In the genomic region with DNA sequence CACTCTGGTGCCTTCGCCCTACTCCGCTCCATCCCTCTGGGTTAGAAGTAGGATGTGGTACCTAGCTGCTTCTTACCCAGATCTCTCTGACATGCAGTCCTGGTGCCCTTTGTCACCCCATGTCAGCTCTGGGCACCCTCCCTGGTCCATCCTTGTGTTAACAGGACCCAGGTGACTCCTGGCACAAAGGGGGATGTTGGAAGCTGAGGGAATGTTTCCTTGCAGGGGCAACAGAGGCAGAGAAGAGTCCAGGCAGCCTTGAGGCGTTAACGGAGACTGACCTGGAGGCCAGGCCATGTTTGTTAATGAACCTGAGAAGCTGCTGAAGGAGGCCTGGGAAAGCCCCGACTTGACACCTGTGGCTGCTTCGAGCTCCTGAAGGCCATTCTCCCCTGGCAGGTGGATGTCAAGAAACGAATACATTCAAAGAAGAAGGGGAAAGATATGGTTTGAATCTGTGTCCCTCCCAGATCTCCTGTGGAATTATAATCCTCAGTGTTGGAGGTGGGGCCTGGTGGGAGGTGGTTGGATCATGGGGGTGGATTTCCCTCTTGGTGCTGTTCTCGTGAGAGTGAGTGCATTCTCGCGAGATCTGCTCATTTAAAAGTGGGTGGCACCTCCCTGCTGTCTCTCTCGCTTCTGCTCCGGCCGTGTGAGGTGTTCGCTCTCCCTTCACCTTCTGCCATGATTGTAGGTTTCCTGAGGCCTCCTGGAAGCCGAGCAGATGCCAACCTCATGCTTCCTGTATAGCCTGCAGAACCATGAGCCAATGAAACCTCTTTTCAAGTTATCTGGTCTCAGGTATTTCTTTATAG, we compare ENCODE assay signal across 28 cellular contexts. TPM values are rescaled to one million over a fixed set of nuclear protein-coding genes. Genes with fewer than 3 reads are reported as not detected.
DNase-seq lines count a peak whose midpoint lies in the region; ATAC-seq and TF ChIP-seq lines count a peak whose summit lies in the region.
"Had no signal": no experiment of that assay in that cellular context is flagged by ENCODE, and none has a peak within 500 bp of the region (broad histone marks: within the 10 kb centered on the region; RNA-seq: fewer than 3 reads in every experiment).

No MANE protein-coding gene starts in this region.

- no peaks in the 10 kb centered on the region for H3K9me3 ChIP-seq in spleen
- H3K9me3 ChIP-seq in CD4-positive, alpha-beta T cell (ENCODE audit: control insufficient read depth, low read length), result no peaks in the 10 kb centered on the region
- H3K9me3 ChIP-seq: BLaER1 treated with 17β-estradiol and CSF1 and Interleukin-3, amounts not matched to agents 10 nM and 100 nM; Peyer's patch; SK-N-SH had no signal

- H3K27ac Mint-ChIP-seq in chondrocyte (ENCODE audit: unreplicated experiment), result no peak overlapping the region
- H3K27ac Mint-ChIP-seq in nephron, result peak overlapping the region in 2 of 3 experiments; percentile 49 to 75
- H3K27ac Mint-ChIP-seq in CD4-positive, alpha-beta T cell, result no peak overlapping the region
- no peak overlapping the region for H3K27ac Mint-ChIP-seq in activated CD4-positive, alpha-beta memory T cell treated with anti-CD3 and anti-CD28 coated beads for 36 hours
- H3K27ac Mint-ChIP-seq: CD4-positive, alpha-beta memory T cell had no signal

- H3K4me1 ChIP-seq in spleen, result no peaks in the 10 kb centered on the region
- H3K4me1 ChIP-seq: Peyer's patch had no signal

- intact Hi-C loops in cardiac septum (cut with DNase I) (no loop called here), left ventricle myocardium superior (cut with micrococcal nuclease) (no loop called here), spleen (cut with DNase I; ENCODE audit: low total_unique reads) (no loop called here)
- intact Hi-C loops in CD4-positive, alpha-beta T cell (cut with DNase I, micrococcal nuclease), result no loop called here
- intact Hi-C loops in activated CD4-positive, alpha-beta memory T cell treated with anti-CD3 and anti-CD28 coated beads for 36 hours (cut with micrococcal nuclease), result no loop called here

- WGBS in spleen, 5 donors, result 79 to 90% (median 83%) methylated on average over 15 of the region's 15 CpGs

- CTCF ChIA-PET in CD4-positive, alpha-beta T cell (lab: Charles Lee), result interaction anchor here (1.0 kb wide), 1 partner anchor 12 kb away, joined by 3 read pairs; no protein-coding TSS in a partner anchor
- CTCF ChIA-PET in activated CD4-positive, alpha-beta memory T cell treated with anti-CD3 and anti-CD28 coated beads for 36 hours (lab: Charles Lee), result interaction anchor here (1.3 kb wide), 1 partner anchor 433 kb away, joined by 3 read pairs; no protein-coding TSS in a partner anchor

- H3K9me3 Mint-ChIP-seq in chondrocyte (ENCODE audit: low read depth) (no peaks in the 10 kb centered on the region), nephron (no peaks in the 10 kb centered on the region)
- no peaks in the 10 kb centered on the region for H3K9me3 Mint-ChIP-seq in CD4-positive, alpha-beta T cell
- no peaks in the 10 kb centered on the region for H3K9me3 Mint-ChIP-seq in activated CD4-positive, alpha-beta memory T cell treated with anti-CD3 and anti-CD28 coated beads for 36 hours
- H3K9me3 Mint-ChIP-seq: CD4-positive, alpha-beta memory T cell; H9 had no signal

- POLR2A ChIA-PET in CD4-positive, alpha-beta T cell (lab: Charles Lee), result no interaction called here
- POLR2A ChIA-PET in activated CD4-positive, alpha-beta memory T cell treated with anti-CD3 and anti-CD28 coated beads for 36 hours (lab: Charles Lee), result no interaction called here

- DNase-seq in cardiac septum (ENCODE audit: low spot score), result peak; percentile 74
- no peak for DNase-seq in left ventricle myocardium superior
- DNase-seq in chondrocyte (ENCODE audit: low spot score), result peak; percentile 46
- DNase-seq in spleen, result peak; percentile 45
- no peak for DNase-seq in CD4-positive, alpha-beta T cell
- DNase-seq in activated CD4-positive, alpha-beta memory T cell treated with anti-CD3 and anti-CD28 coated beads for 36 hours, result no peak
- DNase-seq: AML-193; CD4-positive, alpha-beta memory T cell; COR-L47; DMS53; GM23248; H9; IMR-90; NCI-H1092; NCI-H1417 treated with DMSO at 0.1 percent for 48 hours; NCI-H1694 treated with DMSO at 0.1 percent for 48 hours; NCI-H2081; NCI-H2227 treated with DMSO at 0.1 percent for 48 hours; NCI-H526 treated with DMSO at 0.1 percent for 48 hours; OCI-M1; SK-N-SH had no signal

- H3K36me3 ChIP-seq in spleen, result no peaks in the 10 kb centered on the region
- H3K36me3 ChIP-seq: BLaER1 treated with 17β-estradiol and CSF1 and Interleukin-3, amounts not matched to agents 10 nM and 100 nM; Peyer's patch had no signal

- ATAC-seq in left ventricle myocardium superior, result no peak
- ATAC-seq in CD4-positive, alpha-beta T cell (ENCODE audit: poor library complexity), result no peak
- no peak for ATAC-seq in HG03196 (IDR thresholded peaks at IDR 0.05; ENCODE audit: unreplicated experiment)

- H3K4me3 Mint-ChIP-seq in chondrocyte (ENCODE audit: unreplicated experiment), result no peak overlapping the region
- H3K4me3 Mint-ChIP-seq in nephron, result no peak overlapping the region
- no peak overlapping the region for H3K4me3 Mint-ChIP-seq in CD4-positive, alpha-beta T cell
- no peak overlapping the region for H3K4me3 Mint-ChIP-seq in activated CD4-positive, alpha-beta memory T cell treated with anti-CD3 and anti-CD28 coated beads for 36 hours
- H3K4me3 Mint-ChIP-seq: CD4-positive, alpha-beta memory T cell; H9 had no signal

- no peak for TF ChIP-seq POLR2A in spleen (IDR thresholded peaks at IDR 0.05)

- H3K36me3 Mint-ChIP-seq in chondrocyte (ENCODE audit: low read depth), result peaks cover 2% of the 10 kb centered on the region
- H3K36me3 Mint-ChIP-seq in nephron (ENCODE audit: low read depth), result no peaks in the 10 kb centered on the region
- H3K36me3 Mint-ChIP-seq in CD4-positive, alpha-beta T cell (ENCODE audit: low read depth), result no peaks in the 10 kb centered on the region
- no peaks in the 10 kb centered on the region for H3K36me3 Mint-ChIP-seq in activated CD4-positive, alpha-beta memory T cell treated with anti-CD3 and anti-CD28 coated beads for 36 hours
- H3K36me3 Mint-ChIP-seq: CD4-positive, alpha-beta memory T cell had no signal

- peaks cover 33% of the 10 kb centered on the region for H3K27me3 Mint-ChIP-seq in chondrocyte (ENCODE audit: low read depth)
- peaks cover 13% of the 10 kb centered on the region for H3K27me3 Mint-ChIP-seq in nephron (ENCODE audit: low read depth)
- no peaks in the 10 kb centered on the region for H3K27me3 Mint-ChIP-seq in CD4-positive, alpha-beta T cell
- H3K27me3 Mint-ChIP-seq in activated CD4-positive, alpha-beta memory T cell treated with anti-CD3 and anti-CD28 coated beads for 36 hours, result peaks cover 3% of the 10 kb centered on the region

- TF ChIP-seq CTCF in chondrocyte (IDR thresholded peaks at IDR 0.05) (no peak), nephron (IDR thresholded peaks at IDR 0.05; ENCODE audit: unreplicated experiment in 3 of 3) (no peak), spleen (IDR thresholded peaks at IDR 0.05 in 8 of 11, conservative IDR thresholded peaks at IDR 0.05 in 3 of 11) (no peak)
- no peak for TF ChIP-seq CTCF in CD4-positive, alpha-beta T cell (IDR thresholded peaks at IDR 0.05)

- H3K27me3 ChIP-seq in spleen (replicated peaks in 1 of 7), result peaks cover 0 to 8% (median 0%) of the 10 kb centered on the region in 7 donors
- no peaks in the 10 kb centered on the region for H3K27me3 ChIP-seq in CD4-positive, alpha-beta T cell (ENCODE audit: control insufficient read depth, insufficient read depth, low read length)
- H3K27me3 ChIP-seq: BLaER1 treated with 17β-estradiol and CSF1 and Interleukin-3, amounts not matched to agents 10 nM and 100 nM; Peyer's patch had no signal

- no peaks in the 10 kb centered on the region for H3K4me1 Mint-ChIP-seq in chondrocyte (ENCODE audit: low read depth)
- H3K4me1 Mint-ChIP-seq in nephron, result peaks cover 21% of the 10 kb centered on the region
- no peaks in the 10 kb centered on the region for H3K4me1 Mint-ChIP-seq in CD4-positive, alpha-beta T cell (ENCODE audit: low read depth)
- no peaks in the 10 kb centered on the region for H3K4me1 Mint-ChIP-seq in activated CD4-positive, alpha-beta memory T cell treated with anti-CD3 and anti-CD28 coated beads for 36 hours (ENCODE audit: low read depth)
- H3K4me1 Mint-ChIP-seq: CD4-positive, alpha-beta memory T cell had no signal

- H3K4me3 ChIP-seq in spleen, result no peak overlapping the region
- H3K4me3 ChIP-seq: BLaER1 treated with 17β-estradiol and CSF1 and Interleukin-3, amounts not matched to agents 10 nM and 100 nM; GM23248; Peyer's patch had no signal

- no peak overlapping the region for H3K27ac ChIP-seq in spleen
- no peak overlapping the region for H3K27ac ChIP-seq in CD4-positive, alpha-beta T cell (ENCODE audit: low read depth, low read length)
- H3K27ac ChIP-seq: BLaER1 treated with 17β-estradiol and CSF1 and Interleukin-3, amounts not matched to agents 10 nM and 100 nM; GM23248; KMS-11; Peyer's patch had no signal

RNA-seq across cellular contexts. Expression of a gene that starts 31.4 kb away (rescaled TPM):
- total RNA-seq in cardiac septum, result 0.30 TPM
- 7.2 TPM for total RNA-seq in left ventricle myocardium superior
- total RNA-seq in chondrocyte, result not detected in 3 replicates
- total RNA-seq in spleen, result under 1 TPM in 1 of 7 donors, not detected in 6; 0.93 TPM
- polyA plus RNA-seq in spleen, result 1 to 10 TPM in 1 of 3 donors, under 1 TPM in 2; 0.10 to 2.2 (median 0.76) TPM
- total RNA-seq in CD4-positive, alpha-beta T cell, result under 1 TPM in 1 of 2 experiments, not detected in 1; 0.34 TPM
- under 1 TPM in 1 of 2 experiments, not detected in 1; 0.22 TPM for total RNA-seq in activated CD4-positive, alpha-beta memory T cell treated with anti-CD3 and anti-CD28 coated beads for 36 hours
- total RNA-seq: CD4-positive, alpha-beta memory T cell; Daoy; GM23248; NCI-H460; Peyer's patch had no signal
- polyA plus RNA-seq: CD4-positive, alpha-beta memory T cell; SK-N-SH had no signal

Comparison
In these comparisons a context has a peak if more than half of its experiments do, and no peak if none do; other contexts are left out.
1. DNase-seq: peak in cardiac septum (single experiment), chondrocyte (single experiment) and spleen (single experiment); none in left ventricle myocardium superior (single experiment), CD4-positive, alpha-beta T cell (0 of 10) and activated CD4-positive, alpha-beta memory T cell treated with anti-CD3 and anti-CD28 coated beads for 36 hours (single experiment).
2. H3K27ac Mint-ChIP-seq: peak in nephron (2 of 3); none in chondrocyte (single experiment), CD4-positive, alpha-beta T cell (single experiment) and activated CD4-positive, alpha-beta memory T cell treated with anti-CD3 and anti-CD28 coated beads for 36 hours (single experiment).